In genomic region chr21:17688912-17689874, GRCh38 we compare ENCODE assay signal across 7 cellular contexts.
DNase-seq lines count a peak whose midpoint lies in the region; ATAC-seq and TF ChIP-seq lines count a peak whose summit lies in the region.

No MANE protein-coding gene starts in this region.

- intact Hi-C loops in PC-3 (cut with micrococcal nuclease) (no loop called here), right cardiac atrium (cut with DNase I) (loop anchor here in 1 of 4 donors (10.0 kb wide), 1 partner anchor 206 kb away; no protein-coding TSS in a partner anchor)
- intact Hi-C loops in activated T-helper 2 cell treated with anti-CD3 and anti-CD28 coated beads, Interferon-gamma antibody, Interleukin-2, Interleukin-4, amounts not matched to agents 10 μg/mL and 5 μg/mL and 100 μg/mL, durations not matched to agents 14 hours and 24 hours and 36 hours (cut with micrococcal nuclease) = loop anchor here (5.0 kb wide), 1 partner anchor 93 kb away; no protein-coding TSS in a partner anchor

- peaks cover 22% of the 10 kb centered on the region for H3K27me3 Mint-ChIP-seq in activated T-helper 2 cell treated with anti-CD3 and anti-CD28 coated beads, Interferon-gamma antibody, Interleukin-2, Interleukin-4, amounts not matched to agents 10 μg/mL and 5 μg/mL and 100 μg/mL, durations not matched to agents 14 hours and 24 hours and 36 hours (ENCODE audit: low read depth)

- TF ChIP-seq CTCF in GM13977 (IDR thresholded peaks at IDR 0.05; ENCODE audit: extremely low read depth, insufficient read depth, missing control alignments) (peak; percentile 44), PC-3 (conservative IDR thresholded peaks at IDR 0.05; ENCODE audit: low read depth, low read length) (peak; percentile 63)

- H3K79me2 ChIP-seq in PC-3 (ENCODE audit: low read length) = no peaks in the 10 kb centered on the region

- H3K4me1 ChIP-seq in PC-3 (ENCODE audit: insufficient read depth, low read length) (peaks cover 27% of the 10 kb centered on the region), right cardiac atrium (ENCODE audit: control insufficient read depth, insufficient read depth, low read length) (peaks cover 2% of the 10 kb centered on the region)

- H3K36me3 Mint-ChIP-seq in activated T-helper 2 cell treated with anti-CD3 and anti-CD28 coated beads, Interferon-gamma antibody, Interleukin-2, Interleukin-4, amounts not matched to agents 10 μg/mL and 5 μg/mL and 100 μg/mL, durations not matched to agents 14 hours and 24 hours and 36 hours (ENCODE audit: low read depth) = no peaks in the 10 kb centered on the region

- peaks cover 43% of the 10 kb centered on the region for H3K4me1 Mint-ChIP-seq in activated T-helper 2 cell treated with anti-CD3 and anti-CD28 coated beads, Interferon-gamma antibody, Interleukin-2, Interleukin-4, amounts not matched to agents 10 μg/mL and 5 μg/mL and 100 μg/mL, durations not matched to agents 14 hours and 24 hours and 36 hours (ENCODE audit: low read depth)

- H3K36me3 ChIP-seq in PC-3 (ENCODE audit: low read depth, low read length) = no peaks in the 10 kb centered on the region

- BruUV-seq in PC-3 (replicated peaks; lab: Mats Ljungman, UMichigan) = no TSS peak

- no peaks in the 10 kb centered on the region for H3F3A ChIP-seq in PC-3 (ENCODE audit: low read length, unreplicated experiment)

- peaks cover 9% of the 10 kb centered on the region for H3K9me3 Mint-ChIP-seq in activated T-helper 2 cell treated with anti-CD3 and anti-CD28 coated beads, Interferon-gamma antibody, Interleukin-2, Interleukin-4, amounts not matched to agents 10 μg/mL and 5 μg/mL and 100 μg/mL, durations not matched to agents 14 hours and 24 hours and 36 hours

- peak overlapping the region; percentile 69 for H3K4me2 ChIP-seq in PC-3 (ENCODE audit: low read length)

- peak overlapping the region; percentile 64 for H3K9ac ChIP-seq in PC-3 (ENCODE audit: low read length)

- in situ Hi-C loops in GM13977 (cut with MboI; ENCODE audit: low pct_unique_long_range_greater_than_20kb, low sequenced_read_pairs, unreplicated experiment) = loop anchor here (25.0 kb wide), 1 partner anchor 98 kb away; no protein-coding TSS in a partner anchor

- no peak for DNase-seq in GM13977 (ENCODE audit: low spot score)
- DNase-seq in PC-3 = peak; percentile 96
- peak; percentile 16 for DNase-seq in activated T-helper 2 cell treated with anti-CD3 and anti-CD28 coated beads, Interferon-gamma antibody, Interleukin-2, Interleukin-4, amounts not matched to agents 10 μg/mL and 5 μg/mL and 100 μg/mL, durations not matched to agents 14 hours and 24 hours and 36 hours (ENCODE audit: low spot score)
- peak; percentile 56 to 74 (median 64) for DNase-seq in right cardiac atrium
- DNase-seq in stimulated activated CD4-positive, alpha-beta T cell treated with anti-CD3 and anti-CD28 coated beads, Interleukin-2, amount 100 ng/mL, for 4 hours (ENCODE audit: low read depth) = peak; percentile 16
- DNase-seq in HEK293T (ENCODE audit: extremely low spot score) = no peak
- DNase-seq in SW 1271 (lab: John Stamatoyannopoulos, UW) = no peak

- ATAC-seq in PC-3 (peak; percentile 77), right cardiac atrium (peak; percentile 63 to 92)

- peak overlapping the region; percentile 91 for H3K27ac ChIP-seq in PC-3 (ENCODE audit: low read length)
- no peak overlapping the region for H3K27ac ChIP-seq in right cardiac atrium (ENCODE audit: low read length)

- H4K20me1 ChIP-seq in PC-3 (ENCODE audit: low read length) = no peaks in the 10 kb centered on the region

- WGBS in right cardiac atrium = 48% methylated on average over 13 of the region's 13 CpGs

- no peaks in the 10 kb centered on the region for H3K27me3 ChIP-seq in PC-3 (ENCODE audit: low read length)
- no peaks in the 10 kb centered on the region for H3K27me3 ChIP-seq in right cardiac atrium (ENCODE audit: control insufficient read depth, insufficient read depth)

- POLR2A ChIA-PET in PC-3 (lab: Charles Lee; ENCODE audit: unreplicated experiment) (no interaction called here), HEK293T (lab: Yijun Ruan, JAX) (no interaction called here)

- H3K4me3 ChIP-seq in PC-3 (ENCODE audit: low read length) (peak overlapping the region; percentile 31; the same call in 1 of the 2 replicates), right cardiac atrium (ENCODE audit: low read length) (no peak overlapping the region)

- CTCF ChIA-PET in PC-3 (lab: Charles Lee) = no interaction called here
- CTCF ChIA-PET in HEK293T (lab: Yijun Ruan, JAX) = interaction anchor here (1.8 kb wide), 1 partner anchor 236 kb away, joined by 4 read pairs; no protein-coding TSS in a partner anchor

- H3K4me3 Mint-ChIP-seq in activated T-helper 2 cell treated with anti-CD3 and anti-CD28 coated beads, Interferon-gamma antibody, Interleukin-2, Interleukin-4, amounts not matched to agents 10 μg/mL and 5 μg/mL and 100 μg/mL, durations not matched to agents 14 hours and 24 hours and 36 hours (ENCODE audit: low read depth) = no peak overlapping the region

- H3K9me2 ChIP-seq in PC-3 (replicated peaks; ENCODE audit: low read length) = no peaks in the 10 kb centered on the region

- peak overlapping the region; percentile 79 for H2AFZ ChIP-seq in PC-3 (ENCODE audit: low read length)

- H3K27ac Mint-ChIP-seq in activated T-helper 2 cell treated with anti-CD3 and anti-CD28 coated beads, Interferon-gamma antibody, Interleukin-2, Interleukin-4, amounts not matched to agents 10 μg/mL and 5 μg/mL and 100 μg/mL, durations not matched to agents 14 hours and 24 hours and 36 hours = no peak overlapping the region

- H3K9me3 ChIP-seq in PC-3 (ENCODE audit: low read length) = no peaks in the 10 kb centered on the region
- H3K9me3 ChIP-seq in right cardiac atrium (ENCODE audit: control insufficient read depth, low read length) = no peaks in the 10 kb centered on the region

TF ChIP-seq in HEK293T, 16 proteins besides CTCF, POLR2A, EP300 and RAD21:
- TF ChIP-seq ELF4 (IDR thresholded peaks at IDR 0.05) = no peak
- TF ChIP-seq FOXA1 (IDR thresholded peaks at IDR 0.05) = no peak
- no peak for TF ChIP-seq SUZ12 (IDR thresholded peaks at IDR 0.05)
- TF ChIP-seq ARNT (IDR thresholded peaks at IDR 0.05) = no peak
- TF ChIP-seq L3MBTL2 (conservative IDR thresholded peaks at IDR 0.05) = no peak
- TF ChIP-seq ZNF384 (IDR thresholded peaks at IDR 0.05) = no peak
- no peak for TF ChIP-seq FOXK2 (IDR thresholded peaks at IDR 0.05)
- no peak for TF ChIP-seq TARDBP (IDR thresholded peaks at IDR 0.05)
- TF ChIP-seq FOXM1 (IDR thresholded peaks at IDR 0.05; ENCODE audit: borderline replicate concordance) = no peak
- TF ChIP-seq CTBP1 (IDR thresholded peaks at IDR 0.05; ENCODE audit: borderline replicate concordance) = no peak
- no peak for TF ChIP-seq PKNOX1 (IDR thresholded peaks at IDR 0.05)
- no peak for TF ChIP-seq NFRKB (IDR thresholded peaks at IDR 0.05)
- TF ChIP-seq SP1 (IDR thresholded peaks at IDR 0.05) = no peak

Comparison
In these comparisons a context has a peak if more than half of its experiments do, and no peak if none do; other contexts are left out.
1. DNase-seq: peak in PC-3 (single experiment), activated T-helper 2 cell treated with anti-CD3 and anti-CD28 coated beads, Interferon-gamma antibody, Interleukin-2, Interleukin-4, amounts not matched to agents 10 μg/mL and 5 μg/mL and 100 μg/mL, durations not matched to agents 14 hours and 24 hours and 36 hours (single experiment), right cardiac atrium (3 of 3) and stimulated activated CD4-positive, alpha-beta T cell treated with anti-CD3 and anti-CD28 coated beads, Interleukin-2, amount 100 ng/mL, for 4 hours (single experiment); none in GM13977 (single experiment), HEK293T (single experiment) and SW 1271 (0 of 2).